ENCODE assay signal across 22 cellular contexts in genomic region chr2:46181789-46182530, GRCh38.
DNase-seq lines count a peak whose midpoint lies in the region; ATAC-seq and TF ChIP-seq lines count a peak whose summit lies in the region.
"Had no signal": no experiment of that assay in that cellular context is flagged by ENCODE, and none has a peak within 500 bp of the region (broad histone marks: within the 10 kb centered on the region; RNA-seq: fewer than 3 reads in every experiment).

No MANE protein-coding gene starts in this region.

- H3K9ac ChIP-seq in neuronal stem cell (ENCODE audit: low read depth, low read length, poor library complexity) (no peak overlapping the region), Karpas-422 (ENCODE audit: low read length) (no peak overlapping the region)

- no peak overlapping the region for H2AK5ac ChIP-seq in neuronal stem cell (ENCODE audit: low read depth, low read length)

- no peaks in the 10 kb centered on the region for H3K79me2 ChIP-seq in Karpas-422 (ENCODE audit: low read length)

- no peak overlapping the region for H2AFZ ChIP-seq in neuronal stem cell (ENCODE audit: low read length)
- H2AFZ ChIP-seq in Karpas-422 (ENCODE audit: low read length): no peak overlapping the region
- H2AFZ ChIP-seq: GM23338 had no signal

- H3K4ac ChIP-seq in neuronal stem cell (ENCODE audit: low read length): no peak overlapping the region

- no peaks in the 10 kb centered on the region for H3K9me2 ChIP-seq in Karpas-422 (replicated peaks; ENCODE audit: insufficient read depth, low read length)

- H3K4me1 ChIP-seq in neuronal stem cell (ENCODE audit: control insufficient read depth in 2 of 2, insufficient read depth in 1 of 2, low read depth in 1 of 2, low read length in 2 of 2) (peaks cover 0 to 4% of the 10 kb centered on the region in 2 donors), Karpas-422 (ENCODE audit: low read length) (no peaks in the 10 kb centered on the region)

- peak; percentile 42 for DNase-seq in NCI-H2029 (lab: John Stamatoyannopoulos, UW)
- DNase-seq in NCI-H2029 treated with DMSO at 0.1 percent for 48 hours (lab: John Stamatoyannopoulos, UW): no peak
- DNase-seq in NB4 (ENCODE audit: low read depth): peak; percentile 33
- peak; percentile 57 for DNase-seq in coronary artery (ENCODE audit: low spot score)
- no peak for DNase-seq in neuronal stem cell (ENCODE audit: low spot score)
- no peak for DNase-seq in activated CD8-positive, alpha-beta memory T cell treated with anti-CD3 and anti-CD28 coated beads, Interleukin-2, amount 10 ng/mL, durations not matched to agents 7 days and 5 days
- no peak for DNase-seq in Karpas-422
- DNase-seq in activated CD4-positive, alpha-beta T cell treated with anti-CD3 and anti-CD28 coated beads, Interleukin-2, amount 50 U/mL, for 1 hour: no peak
- DNase-seq: activated CD4-positive, alpha-beta T cell treated with anti-CD3 and anti-CD28 coated beads, Interleukin-2, amount 50 U/mL, for 4 hours; activated T-cell treated with anti-CD3 and anti-CD28 coated beads for 4 hours; Calu3; hypothalamus; NCI-H524 treated with DMSO at 0.1 percent for 48 hours; psoas muscle; SHP77 treated with DMSO at 0.1 percent for 48 hours; stimulated activated CD4-positive, alpha-beta T cell treated with anti-CD3 and anti-CD28 coated beads, Interleukin-4, amount 100 ng/mL, for 24 hours had no signal

- H3K36me3 ChIP-seq in neuronal stem cell (replicated peaks in 1 of 2; ENCODE audit: control insufficient read depth in 2 of 2, insufficient read depth in 2 of 2, low read length in 2 of 2): no peaks in the 10 kb centered on the region
- peaks cover 16% of the 10 kb centered on the region; the same call in 1 of the 2 replicates for H3K36me3 ChIP-seq in Karpas-422 (ENCODE audit: insufficient read depth, low read length)

- H3K9me3 ChIP-seq in neuronal stem cell (replicated peaks in 1 of 2; ENCODE audit: control insufficient read depth in 2 of 2, insufficient read depth in 1 of 2, low read depth in 1 of 2, low read length in 2 of 2) (no peaks in the 10 kb centered on the region), Karpas-422 (ENCODE audit: low read length) (no peaks in the 10 kb centered on the region)
- H3K9me3 ChIP-seq: A549, psoas muscle had no signal

- H3K4me3 ChIP-seq in NB4 (ENCODE audit: low read depth, low read length) (no peak overlapping the region), coronary artery (no peak overlapping the region), neuronal stem cell (ENCODE audit: low read length in 2 of 2) (no peak overlapping the region), Karpas-422 (ENCODE audit: low read length) (no peak overlapping the region)
- H3K4me3 ChIP-seq: A549, GM23338, psoas muscle had no signal

- H3K14ac ChIP-seq in neuronal stem cell (ENCODE audit: low read length): no peak overlapping the region

- H3K27ac ChIP-seq in coronary artery (no peak overlapping the region), neuronal stem cell (replicated peaks; ENCODE audit: low read length) (no peak overlapping the region), Karpas-422 (ENCODE audit: low read length) (no peak overlapping the region)
- H3K27ac ChIP-seq: psoas muscle had no signal

- no peak overlapping the region for H2BK5ac ChIP-seq in neuronal stem cell (ENCODE audit: low read length)

- no peak overlapping the region for H4K91ac ChIP-seq in neuronal stem cell (ENCODE audit: low read depth, low read length, poor library complexity)

- H3K9me3 Mint-ChIP-seq in activated CD8-positive, alpha-beta memory T cell treated with anti-CD3 and anti-CD28 coated beads, Interleukin-2, amount 10 ng/mL, durations not matched to agents 7 days and 5 days (ENCODE audit: low read depth): no peaks in the 10 kb centered on the region
- H3K9me3 Mint-ChIP-seq: activated naive CD4-positive, alpha-beta T cell treated with anti-CD3 and anti-CD28 coated beads, Interleukin-2, amount 50 U/mL, for 72 hours; GM23338; mesothelial cell of epicardium; nephron; T-cell had no signal

- no CpG with 5 or more reads among the region's 18 CpGs for WGBS in neuronal stem cell (ENCODE audit: extremely low coverage in 2 of 2, insufficient read length in 2 of 2, insufficient replicate concordance in 1 of 2), 2 donors

- H3K27ac Mint-ChIP-seq in activated CD8-positive, alpha-beta memory T cell treated with anti-CD3 and anti-CD28 coated beads, Interleukin-2, amount 10 ng/mL, durations not matched to agents 7 days and 5 days: no peak overlapping the region
- H3K27ac Mint-ChIP-seq: GM23338, mesothelial cell of epicardium, nephron, T-cell had no signal

- H3K27me3 Mint-ChIP-seq in activated CD8-positive, alpha-beta memory T cell treated with anti-CD3 and anti-CD28 coated beads, Interleukin-2, amount 10 ng/mL, durations not matched to agents 7 days and 5 days: no peaks in the 10 kb centered on the region
- H3K27me3 Mint-ChIP-seq: T-cell had no signal

- ATAC-seq in activated CD8-positive, alpha-beta memory T cell treated with anti-CD3 and anti-CD28 coated beads, Interleukin-2, amount 10 ng/mL, durations not matched to agents 7 days and 5 days: no peak
- ATAC-seq: A549; activated naive CD4-positive, alpha-beta T cell treated with anti-CD3 and anti-CD28 coated beads, Interleukin-2, amount 50 U/mL, for 72 hours; GM23338; psoas muscle; T-cell had no signal

- H3K4me3 Mint-ChIP-seq in activated CD8-positive, alpha-beta memory T cell treated with anti-CD3 and anti-CD28 coated beads, Interleukin-2, amount 10 ng/mL, durations not matched to agents 7 days and 5 days: no peak overlapping the region
- H3K4me3 Mint-ChIP-seq: GM23338, mesothelial cell of epicardium, nephron, T-cell had no signal

- H3K4me2 ChIP-seq in neuronal stem cell (ENCODE audit: insufficient read depth, low read length, poor library complexity, severe bottlenecking) (no peak overlapping the region), Karpas-422 (ENCODE audit: low read depth, low read length, poor library complexity, severe bottlenecking) (no peak overlapping the region)
- H3K4me2 ChIP-seq: A549, GM23338 had no signal

- no peak overlapping the region for H2BK12ac ChIP-seq in neuronal stem cell (ENCODE audit: low read length)

- peaks cover 32% of the 10 kb centered on the region for H3K4me1 Mint-ChIP-seq in activated CD8-positive, alpha-beta memory T cell treated with anti-CD3 and anti-CD28 coated beads, Interleukin-2, amount 10 ng/mL, durations not matched to agents 7 days and 5 days

- no peak for TF ChIP-seq POLR2A in NB4 (IDR thresholded peaks at IDR 0.05; ENCODE audit: extremely low read depth, insufficient read length)

- H2BK120ac ChIP-seq in neuronal stem cell (ENCODE audit: low read depth, low read length): no peak overlapping the region

- no peaks in the 10 kb centered on the region for H4K20me1 ChIP-seq in Karpas-422 (ENCODE audit: insufficient read depth, low read depth, low read length)

- H3K27me3 ChIP-seq in neuronal stem cell (ENCODE audit: control insufficient read depth in 3 of 3, insufficient read depth in 3 of 3, low read depth in 1 of 3, low read length in 3 of 3) (no peaks in the 10 kb centered on the region), Karpas-422 (ENCODE audit: low read length) (no peaks in the 10 kb centered on the region)

- CTCF ChIA-PET in activated CD8-positive, alpha-beta memory T cell treated with anti-CD3 and anti-CD28 coated beads, Interleukin-2, amount 10 ng/mL, durations not matched to agents 7 days and 5 days (lab: Charles Lee): interaction anchor here (0.6 kb wide), 2 partner anchors 78 to 597 kb away, joined by 3 read pairs; no protein-coding TSS in a partner anchor

- H3K23ac ChIP-seq in neuronal stem cell (ENCODE audit: low read depth, low read length, poor library complexity): no peak overlapping the region

- peaks cover 8% of the 10 kb centered on the region for H3K36me3 Mint-ChIP-seq in activated CD8-positive, alpha-beta memory T cell treated with anti-CD3 and anti-CD28 coated beads, Interleukin-2, amount 10 ng/mL, durations not matched to agents 7 days and 5 days
- H3K36me3 Mint-ChIP-seq: activated naive CD4-positive, alpha-beta T cell treated with anti-CD3 and anti-CD28 coated beads, Interleukin-2, amount 50 U/mL, for 72 hours; mesothelial cell of epicardium had no signal

- H2BK15ac ChIP-seq in neuronal stem cell (ENCODE audit: low read length): peak overlapping the region; percentile 1

- H3K18ac ChIP-seq in neuronal stem cell (ENCODE audit: low read length): no peak overlapping the region

- H3K79me1 ChIP-seq in neuronal stem cell (ENCODE audit: low read depth, low read length): no peaks in the 10 kb centered on the region

- TF ChIP-seq CTCF in NB4 (IDR thresholded peaks at IDR 0.05; ENCODE audit: low read depth, low read length) (no peak), coronary artery (IDR thresholded peaks at IDR 0.05) (no peak)

- H4K8ac ChIP-seq in neuronal stem cell (ENCODE audit: low read depth, low read length): no peak overlapping the region

Comparison
In these comparisons a context has a peak if more than half of its experiments do, and no peak if none do; other contexts are left out.
1. DNase-seq: peak in NCI-H2029 (single experiment), NB4 (single experiment) and coronary artery (single experiment); none in NCI-H2029 treated with DMSO at 0.1 percent for 48 hours (single experiment), neuronal stem cell (single experiment), activated CD8-positive, alpha-beta memory T cell treated with anti-CD3 and anti-CD28 coated beads, Interleukin-2, amount 10 ng/mL, durations not matched to agents 7 days and 5 days (single experiment), Karpas-422 (single experiment) and activated CD4-positive, alpha-beta T cell treated with anti-CD3 and anti-CD28 coated beads, Interleukin-2, amount 50 U/mL, for 1 hour (single experiment).